1 cellular context compared by ENCODE assay signal in the genomic region with DNA sequence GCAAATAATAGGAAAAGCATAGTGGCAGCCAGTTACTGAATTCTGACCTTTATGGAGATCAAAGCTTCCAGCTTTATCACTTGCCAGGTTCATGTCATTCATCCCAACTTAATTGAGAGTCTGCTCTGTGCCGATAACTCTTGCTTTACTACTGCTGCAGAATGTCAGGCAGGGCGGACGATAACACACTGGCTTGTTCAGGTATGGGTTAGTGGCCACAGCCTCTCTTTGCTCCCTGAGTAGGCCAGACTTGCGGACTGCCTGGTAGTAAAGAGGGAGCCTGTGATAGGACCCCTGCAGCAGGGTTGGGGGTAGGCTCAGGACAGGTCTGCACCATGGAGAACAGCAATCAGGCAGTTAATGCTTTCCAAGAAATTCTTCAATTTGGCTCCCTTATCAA.
TF ChIP-seq lines count a peak whose summit lies in the region.

No MANE protein-coding gene starts in this region.

TF ChIP-seq in K562, 482 proteins besides CTCF, POLR2A, EP300 and RAD21 (continued from another document and continues in another):
- TF ChIP-seq CGGBP1 (CRISPR knock-in tag; IDR thresholded peaks at IDR 0.05) (no peak), ZNF699 (CRISPR knock-in tag; IDR thresholded peaks at IDR 0.05; ENCODE audit: insufficient replicate concordance) (no peak), ZNF79 (CRISPR knock-in tag; IDR thresholded peaks at IDR 0.05; ENCODE audit: low read depth) (no peak), ZNF518B (CRISPR knock-in tag; IDR thresholded peaks at IDR 0.05) (no peak), CREBBP (IDR thresholded peaks at IDR 0.05; ENCODE audit: low read depth, low read length) (no peak), ATF1 (CRISPR knock-in tag; IDR thresholded peaks at IDR 0.05) (no peak), ATF1 (tag; IDR thresholded peaks at IDR 0.05) (0 out of 2 replicates have a peak, but pooled peaks have one; percentile 13), RBM14 (IDR thresholded peaks at IDR 0.05; ENCODE audit: borderline replicate concordance, insufficient read depth, low read depth, low read length) (no peak), ZNF316 (IDR thresholded peaks at IDR 0.05) (no peak), ERF (CRISPR knock-in tag; IDR thresholded peaks at IDR 0.05) (0 out of 2 replicates have a peak, but pooled peaks have one; percentile 52), ELF1 (tag; IDR thresholded peaks at IDR 0.05) (no peak), CHCHD3 (CRISPR knock-in tag; IDR thresholded peaks at IDR 0.05) (no peak), ZNF354B (CRISPR knock-in tag; IDR thresholded peaks at IDR 0.05) (no peak), PTTG1 (tag; IDR thresholded peaks at IDR 0.05; ENCODE audit: low read depth) (no peak), NFRKB (IDR thresholded peaks at IDR 0.05; ENCODE audit: low read depth) (no peak), NCOA6 (IDR thresholded peaks at IDR 0.05) (no peak), ARHGAP35 (IDR thresholded peaks at IDR 0.05; ENCODE audit: partially characterized antibody) (no peak), RBM17 (IDR thresholded peaks at IDR 0.05; ENCODE audit: borderline replicate concordance, low read depth, low read length) (no peak), TRIM28 (IDR thresholded peaks at IDR 0.05) (no peak), LEF1 (IDR thresholded peaks at IDR 0.05) (peak; percentile 100), ZNF277 (CRISPR knock-in tag; IDR thresholded peaks at IDR 0.05; ENCODE audit: borderline replicate concordance) (no peak), SRSF3 (IDR thresholded peaks at IDR 0.05; ENCODE audit: insufficient read depth, low read length) (no peak), MAFF (IDR thresholded peaks at IDR 0.05; ENCODE audit: low read length) (no peak), ZNF696 (CRISPR knock-in tag; conservative IDR thresholded peaks at IDR 0.05) (no peak), CREM (IDR thresholded peaks at IDR 0.05; ENCODE audit: low read depth) (peak; percentile 79), SIN3A (IDR thresholded peaks at IDR 0.05; ENCODE audit: borderline replicate concordance in 2 of 2, control insufficient read depth in 1 of 2, low read depth in 2 of 2, low read length in 2 of 2) (no peak), ZNF124 (CRISPR knock-in tag; IDR thresholded peaks at IDR 0.05) (no peak)
- TF ChIP-seq, protein P1, sequence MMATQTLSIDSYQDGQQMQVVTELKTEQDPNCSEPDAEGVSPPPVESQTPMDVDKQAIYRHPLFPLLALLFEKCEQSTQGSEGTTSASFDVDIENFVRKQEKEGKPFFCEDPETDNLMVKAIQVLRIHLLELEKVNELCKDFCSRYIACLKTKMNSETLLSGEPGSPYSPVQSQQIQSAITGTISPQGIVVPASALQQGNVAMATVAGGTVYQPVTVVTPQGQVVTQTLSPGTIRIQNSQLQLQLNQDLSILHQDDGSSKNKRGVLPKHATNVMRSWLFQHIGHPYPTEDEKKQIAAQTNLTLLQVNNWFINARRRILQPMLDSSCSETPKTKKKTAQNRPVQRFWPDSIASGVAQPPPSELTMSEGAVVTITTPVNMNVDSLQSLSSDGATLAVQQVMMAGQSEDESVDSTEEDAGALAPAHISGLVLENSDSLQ (IDR thresholded peaks at IDR 0.05) = peak; percentile 90
- TF ChIP-seq, protein P2, sequence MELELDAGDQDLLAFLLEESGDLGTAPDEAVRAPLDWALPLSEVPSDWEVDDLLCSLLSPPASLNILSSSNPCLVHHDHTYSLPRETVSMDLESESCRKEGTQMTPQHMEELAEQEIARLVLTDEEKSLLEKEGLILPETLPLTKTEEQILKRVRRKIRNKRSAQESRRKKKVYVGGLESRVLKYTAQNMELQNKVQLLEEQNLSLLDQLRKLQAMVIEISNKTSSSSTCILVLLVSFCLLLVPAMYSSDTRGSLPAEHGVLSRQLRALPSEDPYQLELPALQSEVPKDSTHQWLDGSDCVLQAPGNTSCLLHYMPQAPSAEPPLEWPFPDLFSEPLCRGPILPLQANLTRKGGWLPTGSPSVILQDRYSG (tag; conservative IDR thresholded peaks at IDR 0.05; ENCODE audit: low read depth) = no peak
- TF ChIP-seq, protein P3, sequence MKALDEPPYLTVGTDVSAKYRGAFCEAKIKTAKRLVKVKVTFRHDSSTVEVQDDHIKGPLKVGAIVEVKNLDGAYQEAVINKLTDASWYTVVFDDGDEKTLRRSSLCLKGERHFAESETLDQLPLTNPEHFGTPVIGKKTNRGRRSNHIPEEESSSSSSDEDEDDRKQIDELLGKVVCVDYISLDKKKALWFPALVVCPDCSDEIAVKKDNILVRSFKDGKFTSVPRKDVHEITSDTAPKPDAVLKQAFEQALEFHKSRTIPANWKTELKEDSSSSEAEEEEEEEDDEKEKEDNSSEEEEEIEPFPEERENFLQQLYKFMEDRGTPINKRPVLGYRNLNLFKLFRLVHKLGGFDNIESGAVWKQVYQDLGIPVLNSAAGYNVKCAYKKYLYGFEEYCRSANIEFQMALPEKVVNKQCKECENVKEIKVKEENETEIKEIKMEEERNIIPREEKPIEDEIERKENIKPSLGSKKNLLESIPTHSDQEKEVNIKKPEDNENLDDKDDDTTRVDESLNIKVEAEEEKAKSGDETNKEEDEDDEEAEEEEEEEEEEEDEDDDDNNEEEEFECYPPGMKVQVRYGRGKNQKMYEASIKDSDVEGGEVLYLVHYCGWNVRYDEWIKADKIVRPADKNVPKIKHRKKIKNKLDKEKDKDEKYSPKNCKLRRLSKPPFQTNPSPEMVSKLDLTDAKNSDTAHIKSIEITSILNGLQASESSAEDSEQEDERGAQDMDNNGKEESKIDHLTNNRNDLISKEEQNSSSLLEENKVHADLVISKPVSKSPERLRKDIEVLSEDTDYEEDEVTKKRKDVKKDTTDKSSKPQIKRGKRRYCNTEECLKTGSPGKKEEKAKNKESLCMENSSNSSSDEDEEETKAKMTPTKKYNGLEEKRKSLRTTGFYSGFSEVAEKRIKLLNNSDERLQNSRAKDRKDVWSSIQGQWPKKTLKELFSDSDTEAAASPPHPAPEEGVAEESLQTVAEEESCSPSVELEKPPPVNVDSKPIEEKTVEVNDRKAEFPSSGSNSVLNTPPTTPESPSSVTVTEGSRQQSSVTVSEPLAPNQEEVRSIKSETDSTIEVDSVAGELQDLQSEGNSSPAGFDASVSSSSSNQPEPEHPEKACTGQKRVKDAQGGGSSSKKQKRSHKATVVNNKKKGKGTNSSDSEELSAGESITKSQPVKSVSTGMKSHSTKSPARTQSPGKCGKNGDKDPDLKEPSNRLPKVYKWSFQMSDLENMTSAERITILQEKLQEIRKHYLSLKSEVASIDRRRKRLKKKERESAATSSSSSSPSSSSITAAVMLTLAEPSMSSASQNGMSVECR (CRISPR knock-in tag; IDR thresholded peaks at IDR 0.05) = no peak
- TF ChIP-seq, protein P4, sequence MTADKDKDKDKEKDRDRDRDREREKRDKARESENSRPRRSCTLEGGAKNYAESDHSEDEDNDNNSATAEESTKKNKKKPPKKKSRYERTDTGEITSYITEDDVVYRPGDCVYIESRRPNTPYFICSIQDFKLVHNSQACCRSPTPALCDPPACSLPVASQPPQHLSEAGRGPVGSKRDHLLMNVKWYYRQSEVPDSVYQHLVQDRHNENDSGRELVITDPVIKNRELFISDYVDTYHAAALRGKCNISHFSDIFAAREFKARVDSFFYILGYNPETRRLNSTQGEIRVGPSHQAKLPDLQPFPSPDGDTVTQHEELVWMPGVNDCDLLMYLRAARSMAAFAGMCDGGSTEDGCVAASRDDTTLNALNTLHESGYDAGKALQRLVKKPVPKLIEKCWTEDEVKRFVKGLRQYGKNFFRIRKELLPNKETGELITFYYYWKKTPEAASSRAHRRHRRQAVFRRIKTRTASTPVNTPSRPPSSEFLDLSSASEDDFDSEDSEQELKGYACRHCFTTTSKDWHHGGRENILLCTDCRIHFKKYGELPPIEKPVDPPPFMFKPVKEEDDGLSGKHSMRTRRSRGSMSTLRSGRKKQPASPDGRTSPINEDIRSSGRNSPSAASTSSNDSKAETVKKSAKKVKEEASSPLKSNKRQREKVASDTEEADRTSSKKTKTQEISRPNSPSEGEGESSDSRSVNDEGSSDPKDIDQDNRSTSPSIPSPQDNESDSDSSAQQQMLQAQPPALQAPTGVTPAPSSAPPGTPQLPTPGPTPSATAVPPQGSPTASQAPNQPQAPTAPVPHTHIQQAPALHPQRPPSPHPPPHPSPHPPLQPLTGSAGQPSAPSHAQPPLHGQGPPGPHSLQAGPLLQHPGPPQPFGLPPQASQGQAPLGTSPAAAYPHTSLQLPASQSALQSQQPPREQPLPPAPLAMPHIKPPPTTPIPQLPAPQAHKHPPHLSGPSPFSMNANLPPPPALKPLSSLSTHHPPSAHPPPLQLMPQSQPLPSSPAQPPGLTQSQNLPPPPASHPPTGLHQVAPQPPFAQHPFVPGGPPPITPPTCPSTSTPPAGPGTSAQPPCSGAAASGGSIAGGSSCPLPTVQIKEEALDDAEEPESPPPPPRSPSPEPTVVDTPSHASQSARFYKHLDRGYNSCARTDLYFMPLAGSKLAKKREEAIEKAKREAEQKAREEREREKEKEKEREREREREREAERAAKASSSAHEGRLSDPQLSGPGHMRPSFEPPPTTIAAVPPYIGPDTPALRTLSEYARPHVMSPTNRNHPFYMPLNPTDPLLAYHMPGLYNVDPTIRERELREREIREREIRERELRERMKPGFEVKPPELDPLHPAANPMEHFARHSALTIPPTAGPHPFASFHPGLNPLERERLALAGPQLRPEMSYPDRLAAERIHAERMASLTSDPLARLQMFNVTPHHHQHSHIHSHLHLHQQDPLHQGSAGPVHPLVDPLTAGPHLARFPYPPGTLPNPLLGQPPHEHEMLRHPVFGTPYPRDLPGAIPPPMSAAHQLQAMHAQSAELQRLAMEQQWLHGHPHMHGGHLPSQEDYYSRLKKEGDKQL (CRISPR knock-in tag; IDR thresholded peaks at IDR 0.05; ENCODE audit: borderline replicate concordance) = no peak
- TF ChIP-seq, protein P5, sequence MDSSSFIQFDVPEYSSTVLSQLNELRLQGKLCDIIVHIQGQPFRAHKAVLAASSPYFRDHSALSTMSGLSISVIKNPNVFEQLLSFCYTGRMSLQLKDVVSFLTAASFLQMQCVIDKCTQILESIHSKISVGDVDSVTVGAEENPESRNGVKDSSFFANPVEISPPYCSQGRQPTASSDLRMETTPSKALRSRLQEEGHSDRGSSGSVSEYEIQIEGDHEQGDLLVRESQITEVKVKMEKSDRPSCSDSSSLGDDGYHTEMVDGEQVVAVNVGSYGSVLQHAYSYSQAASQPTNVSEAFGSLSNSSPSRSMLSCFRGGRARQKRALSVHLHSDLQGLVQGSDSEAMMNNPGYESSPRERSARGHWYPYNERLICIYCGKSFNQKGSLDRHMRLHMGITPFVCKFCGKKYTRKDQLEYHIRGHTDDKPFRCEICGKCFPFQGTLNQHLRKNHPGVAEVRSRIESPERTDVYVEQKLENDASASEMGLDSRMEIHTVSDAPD (CRISPR knock-in tag; IDR thresholded peaks at IDR 0.05) = no peak
- TF ChIP-seq, protein P6, sequence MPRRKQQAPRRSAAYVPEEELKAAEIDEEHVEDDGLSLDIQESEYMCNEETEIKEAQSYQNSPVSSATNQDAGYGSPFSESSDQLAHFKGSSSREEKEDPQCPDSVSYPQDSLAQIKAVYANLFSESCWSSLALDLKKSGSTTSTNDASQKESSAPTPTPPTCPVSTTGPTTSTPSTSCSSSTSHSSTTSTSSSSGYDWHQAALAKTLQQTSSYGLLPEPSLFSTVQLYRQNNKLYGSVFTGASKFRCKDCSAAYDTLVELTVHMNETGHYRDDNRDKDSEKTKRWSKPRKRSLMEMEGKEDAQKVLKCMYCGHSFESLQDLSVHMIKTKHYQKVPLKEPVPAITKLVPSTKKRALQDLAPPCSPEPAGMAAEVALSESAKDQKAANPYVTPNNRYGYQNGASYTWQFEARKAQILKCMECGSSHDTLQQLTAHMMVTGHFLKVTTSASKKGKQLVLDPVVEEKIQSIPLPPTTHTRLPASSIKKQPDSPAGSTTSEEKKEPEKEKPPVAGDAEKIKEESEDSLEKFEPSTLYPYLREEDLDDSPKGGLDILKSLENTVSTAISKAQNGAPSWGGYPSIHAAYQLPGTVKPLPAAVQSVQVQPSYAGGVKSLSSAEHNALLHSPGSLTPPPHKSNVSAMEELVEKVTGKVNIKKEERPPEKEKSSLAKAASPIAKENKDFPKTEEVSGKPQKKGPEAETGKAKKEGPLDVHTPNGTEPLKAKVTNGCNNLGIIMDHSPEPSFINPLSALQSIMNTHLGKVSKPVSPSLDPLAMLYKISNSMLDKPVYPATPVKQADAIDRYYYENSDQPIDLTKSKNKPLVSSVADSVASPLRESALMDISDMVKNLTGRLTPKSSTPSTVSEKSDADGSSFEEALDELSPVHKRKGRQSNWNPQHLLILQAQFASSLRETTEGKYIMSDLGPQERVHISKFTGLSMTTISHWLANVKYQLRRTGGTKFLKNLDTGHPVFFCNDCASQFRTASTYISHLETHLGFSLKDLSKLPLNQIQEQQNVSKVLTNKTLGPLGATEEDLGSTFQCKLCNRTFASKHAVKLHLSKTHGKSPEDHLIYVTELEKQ (CRISPR knock-in tag; IDR thresholded peaks at IDR 0.05) = no peak
